17 cellular contexts compared by ENCODE assay signal in the genomic region with DNA sequence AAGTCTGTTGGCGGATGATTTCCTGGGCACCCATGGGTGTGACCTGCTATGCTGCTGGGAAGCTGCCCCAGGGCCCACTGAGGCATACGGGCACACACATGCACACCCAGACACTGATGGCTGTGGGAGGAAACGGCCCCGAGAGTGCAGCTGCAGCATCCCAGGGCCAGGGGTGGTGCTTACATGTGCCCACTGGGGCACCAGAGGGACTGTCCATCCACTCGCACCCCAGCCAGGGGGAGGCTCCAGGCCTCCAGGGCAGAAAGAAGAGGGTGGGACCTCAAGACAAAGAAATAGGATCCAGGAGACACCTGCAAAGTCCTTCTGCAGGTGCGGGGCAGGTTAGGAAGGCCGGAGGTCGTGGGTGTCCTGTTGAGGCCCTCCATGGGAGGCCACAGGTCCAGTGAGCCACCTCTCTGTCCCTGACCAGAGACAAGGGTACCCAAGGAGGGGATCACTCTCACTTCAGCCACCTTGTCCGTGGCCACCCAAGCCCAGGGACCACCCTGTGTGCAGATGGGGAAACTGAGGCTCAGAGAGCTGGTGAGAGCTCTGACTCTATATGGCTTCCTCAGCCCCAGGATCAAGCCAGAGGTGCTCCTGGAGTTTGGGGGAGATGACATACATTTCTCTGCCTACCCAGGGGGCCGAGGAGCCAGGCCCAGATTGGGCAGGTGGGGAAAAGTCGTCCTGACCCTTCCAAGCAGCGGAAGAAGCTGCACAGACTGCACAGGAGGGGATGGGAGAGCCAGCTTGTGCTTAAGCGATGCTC. TPM values are rescaled to one million over a fixed set of nuclear protein-coding genes. Genes with fewer than 3 reads are reported as not detected.
A peak's percentile ranks its signal among the peaks of the same experiment; 100 is the strongest.
DNase-seq lines count a peak whose midpoint lies in the region; ATAC-seq and TF ChIP-seq lines count a peak whose summit lies in the region.
"Had no signal": no experiment of that assay in that cellular context is flagged by ENCODE, and none has a peak within 500 bp of the region (broad histone marks: within the 10 kb centered on the region; RNA-seq: fewer than 3 reads in every experiment).

No MANE protein-coding gene starts in this region.

- WGBS in aorta, 2 donors = 94% methylated on average over 13 of the region's 13 CpGs

- H3K4me3 ChIP-seq in upper lobe of right lung = no peak overlapping the region
- H3K4me3 ChIP-seq in aorta (ENCODE audit: low read length in 2 of 2) = no peak overlapping the region
- H3K4me3 ChIP-seq: MG63 had no signal

- no peak overlapping the region for H3K4me3 Mint-ChIP-seq in activated naive CD8-positive, alpha-beta T cell treated with anti-CD3 and anti-CD28 coated beads, Interleukin-2, amount 10 ng/mL, durations not matched to agents 7 days and 5 days
- H3K4me3 Mint-ChIP-seq in activated naive CD8-positive, alpha-beta T cell treated with anti-CD3 and anti-CD28 coated beads for 36 hours = no peak overlapping the region
- H3K4me3 Mint-ChIP-seq in activated CD8-positive, alpha-beta T cell treated with anti-CD3 and anti-CD28 coated beads, Interleukin-2, amount 10 ng/mL, durations not matched to agents 7 days and 5 days = no peak overlapping the region
- H3K4me3 Mint-ChIP-seq: brain; dendritic cell treated with granulocyte-macrophage colony-stimulating factor and Interleukin-4, amounts not matched to agents 40 ng/mL and 50 ng/mL, for 4 days had no signal

- H3K4me1 ChIP-seq in upper lobe of right lung (peaks cover 15% of the 10 kb centered on the region), aorta (ENCODE audit: control insufficient read depth in 1 of 2, insufficient read depth in 2 of 2, low read length in 2 of 2) (no peaks in the 10 kb centered on the region)

- H3K9me3 ChIP-seq in upper lobe of right lung (no peaks in the 10 kb centered on the region), aorta (ENCODE audit: control insufficient read depth, low read length) (no peaks in the 10 kb centered on the region)
- H3K9me3 ChIP-seq: MG63 had no signal

- CTCF ChIA-PET in activated CD8-positive, alpha-beta T cell treated with anti-CD3 and anti-CD28 coated beads, Interleukin-2, amount 10 ng/mL, durations not matched to agents 7 days and 5 days (lab: Charles Lee) = no interaction called here

- no peak for TF ChIP-seq CTCF in upper lobe of right lung (IDR thresholded peaks at IDR 0.05)

- no peaks in the 10 kb centered on the region for H3K27me3 Mint-ChIP-seq in activated naive CD8-positive, alpha-beta T cell treated with anti-CD3 and anti-CD28 coated beads, Interleukin-2, amount 10 ng/mL, durations not matched to agents 7 days and 5 days
- no peaks in the 10 kb centered on the region for H3K27me3 Mint-ChIP-seq in activated naive CD8-positive, alpha-beta T cell treated with anti-CD3 and anti-CD28 coated beads for 36 hours
- no peaks in the 10 kb centered on the region for H3K27me3 Mint-ChIP-seq in activated CD8-positive, alpha-beta T cell treated with anti-CD3 and anti-CD28 coated beads, Interleukin-2, amount 10 ng/mL, durations not matched to agents 7 days and 5 days (ENCODE audit: low read depth)
- H3K27me3 Mint-ChIP-seq: B cell; dendritic cell treated with granulocyte-macrophage colony-stimulating factor and Interleukin-4, amounts not matched to agents 40 ng/mL and 50 ng/mL, for 4 days had no signal

- no peaks in the 10 kb centered on the region for H3K9me3 Mint-ChIP-seq in activated naive CD8-positive, alpha-beta T cell treated with anti-CD3 and anti-CD28 coated beads, Interleukin-2, amount 10 ng/mL, durations not matched to agents 7 days and 5 days
- H3K9me3 Mint-ChIP-seq in activated naive CD8-positive, alpha-beta T cell treated with anti-CD3 and anti-CD28 coated beads for 36 hours = no peaks in the 10 kb centered on the region
- no peaks in the 10 kb centered on the region for H3K9me3 Mint-ChIP-seq in activated CD8-positive, alpha-beta T cell treated with anti-CD3 and anti-CD28 coated beads, Interleukin-2, amount 10 ng/mL, durations not matched to agents 7 days and 5 days (ENCODE audit: insufficient read depth)
- H3K9me3 Mint-ChIP-seq: dendritic cell treated with granulocyte-macrophage colony-stimulating factor and Interleukin-4, amounts not matched to agents 40 ng/mL and 50 ng/mL, for 4 days had no signal

- DNase-seq in activated naive CD8-positive, alpha-beta T cell treated with anti-CD3 and anti-CD28 coated beads, Interleukin-2, amount 10 ng/mL, durations not matched to agents 7 days and 5 days = peak; percentile 27
- DNase-seq in activated naive CD8-positive, alpha-beta T cell treated with anti-CD3 and anti-CD28 coated beads for 36 hours = no peak
- DNase-seq in activated CD8-positive, alpha-beta T cell treated with anti-CD3 and anti-CD28 coated beads, Interleukin-2, amount 10 ng/mL, durations not matched to agents 7 days and 5 days = peak; percentile 15
- DNase-seq in mucosa of gallbladder (ENCODE audit: low spot score) (peak; percentile 9), upper lobe of right lung (peak; percentile 48), aorta (no peak), ACHN (no peak), DMS53 (lab: John Stamatoyannopoulos, UW) (no peak)
- DNase-seq: DMS153, erythroblast, NCI-H1930, Right ventricle myocardium superior had no signal

- H3K27ac ChIP-seq in upper lobe of right lung (no peak overlapping the region), aorta (ENCODE audit: low read depth in 1 of 2, low read length in 2 of 2) (no peak overlapping the region)

- H3K36me3 ChIP-seq in upper lobe of right lung (no peaks in the 10 kb centered on the region), aorta (ENCODE audit: control insufficient read depth in 1 of 2, insufficient read depth in 2 of 2, low read length in 1 of 2) (no peaks in the 10 kb centered on the region)
- H3K36me3 ChIP-seq: MG63 had no signal

- no peak overlapping the region for H3K27ac Mint-ChIP-seq in activated naive CD8-positive, alpha-beta T cell treated with anti-CD3 and anti-CD28 coated beads, Interleukin-2, amount 10 ng/mL, durations not matched to agents 7 days and 5 days
- H3K27ac Mint-ChIP-seq in activated naive CD8-positive, alpha-beta T cell treated with anti-CD3 and anti-CD28 coated beads for 36 hours = no peak overlapping the region
- no peak overlapping the region for H3K27ac Mint-ChIP-seq in activated CD8-positive, alpha-beta T cell treated with anti-CD3 and anti-CD28 coated beads, Interleukin-2, amount 10 ng/mL, durations not matched to agents 7 days and 5 days
- H3K27ac Mint-ChIP-seq: B cell; dendritic cell treated with granulocyte-macrophage colony-stimulating factor and Interleukin-4, amounts not matched to agents 40 ng/mL and 50 ng/mL, for 4 days had no signal

- no peaks in the 10 kb centered on the region for H3K36me3 Mint-ChIP-seq in activated naive CD8-positive, alpha-beta T cell treated with anti-CD3 and anti-CD28 coated beads, Interleukin-2, amount 10 ng/mL, durations not matched to agents 7 days and 5 days
- H3K36me3 Mint-ChIP-seq in activated naive CD8-positive, alpha-beta T cell treated with anti-CD3 and anti-CD28 coated beads for 36 hours = no peaks in the 10 kb centered on the region
- no peaks in the 10 kb centered on the region for H3K36me3 Mint-ChIP-seq in activated CD8-positive, alpha-beta T cell treated with anti-CD3 and anti-CD28 coated beads, Interleukin-2, amount 10 ng/mL, durations not matched to agents 7 days and 5 days (ENCODE audit: low read depth)
- H3K36me3 Mint-ChIP-seq: brain had no signal

- ATAC-seq in activated naive CD8-positive, alpha-beta T cell treated with anti-CD3 and anti-CD28 coated beads, Interleukin-2, amount 10 ng/mL, durations not matched to agents 7 days and 5 days (ENCODE audit: low read depth) = no peak
- no peak for ATAC-seq in activated CD8-positive, alpha-beta T cell treated with anti-CD3 and anti-CD28 coated beads, Interleukin-2, amount 10 ng/mL, durations not matched to agents 7 days and 5 days
- ATAC-seq in upper lobe of right lung = no peak
- no peak for ATAC-seq in aorta (ENCODE audit: low FRiP score)
- ATAC-seq: sciatic nerve had no signal

- intact Hi-C loops in upper lobe of right lung (cut with DNase I) (no loop called here), aorta (cut with DNase I) (no loop called here)

- in situ Hi-C loops in ACHN (cut with HindIII; ENCODE audit: low pct_ligation_motif_present, low pct_unique_long_range_greater_than_20kb, low sequenced_read_pairs) = no loop called here

- POLR2A ChIA-PET in activated naive CD8-positive, alpha-beta T cell treated with anti-CD3 and anti-CD28 coated beads, Interleukin-2, amount 10 ng/mL, durations not matched to agents 7 days and 5 days (lab: Charles Lee) = no interaction called here
- POLR2A ChIA-PET in activated CD8-positive, alpha-beta T cell treated with anti-CD3 and anti-CD28 coated beads, Interleukin-2, amount 10 ng/mL, durations not matched to agents 7 days and 5 days (lab: Charles Lee) = no interaction called here

- peaks cover 3% of the 10 kb centered on the region for H3K4me1 Mint-ChIP-seq in activated naive CD8-positive, alpha-beta T cell treated with anti-CD3 and anti-CD28 coated beads, Interleukin-2, amount 10 ng/mL, durations not matched to agents 7 days and 5 days
- peaks cover 6% of the 10 kb centered on the region for H3K4me1 Mint-ChIP-seq in activated naive CD8-positive, alpha-beta T cell treated with anti-CD3 and anti-CD28 coated beads for 36 hours
- peaks cover 5% of the 10 kb centered on the region for H3K4me1 Mint-ChIP-seq in activated CD8-positive, alpha-beta T cell treated with anti-CD3 and anti-CD28 coated beads, Interleukin-2, amount 10 ng/mL, durations not matched to agents 7 days and 5 days (ENCODE audit: low read depth)

- H3K27me3 ChIP-seq in upper lobe of right lung = no peaks in the 10 kb centered on the region
- H3K27me3 ChIP-seq in aorta (ENCODE audit: control insufficient read depth in 1 of 2, insufficient read depth in 2 of 2, low read length in 1 of 2) = no peaks in the 10 kb centered on the region
- H3K27me3 ChIP-seq: MG63 had no signal

RNA-seq across cellular contexts. Expression of a gene that starts 57.1 kb away (rescaled TPM):
- total RNA-seq in activated naive CD8-positive, alpha-beta T cell treated with anti-CD3 and anti-CD28 coated beads, Interleukin-2, amount 10 ng/mL, durations not matched to agents 7 days and 5 days = under 1 TPM; 0.08 to 0.09 TPM
- not detected for total RNA-seq in activated naive CD8-positive, alpha-beta T cell treated with anti-CD3 and anti-CD28 coated beads for 36 hours
- total RNA-seq in activated CD8-positive, alpha-beta T cell treated with anti-CD3 and anti-CD28 coated beads, Interleukin-2, amount 10 ng/mL, durations not matched to agents 7 days and 5 days = not detected
- total RNA-seq in mucosa of gallbladder (2.2 TPM), upper lobe of right lung (10.2 TPM), aorta (1 to 10 TPM in 1 of 2 donors, under 1 TPM in 1; 0.94 to 3.5 TPM)
- polyA plus RNA-seq in aorta = under 1 TPM; 0.13 to 0.38 TPM
- total RNA-seq: B cell had no signal

Comparison
In these comparisons a context has a peak if more than half of its experiments do, and no peak if none do; other contexts are left out.
1. DNase-seq: peak in activated naive CD8-positive, alpha-beta T cell treated with anti-CD3 and anti-CD28 coated beads, Interleukin-2, amount 10 ng/mL, durations not matched to agents 7 days and 5 days (single experiment), activated CD8-positive, alpha-beta T cell treated with anti-CD3 and anti-CD28 coated beads, Interleukin-2, amount 10 ng/mL, durations not matched to agents 7 days and 5 days (single experiment), mucosa of gallbladder (single experiment) and upper lobe of right lung (single experiment); none in activated naive CD8-positive, alpha-beta T cell treated with anti-CD3 and anti-CD28 coated beads for 36 hours (single experiment), aorta (0 of 2), ACHN (single experiment) and DMS53 (single experiment).